7 cellular contexts compared by ENCODE assay signal in genomic region chr4:1309261-1310010, GRCh38. TPM values are rescaled to one million over a fixed set of nuclear protein-coding genes. Genes with fewer than 3 reads are reported as not detected.
DNase-seq lines count a peak whose midpoint lies in the region; ATAC-seq and TF ChIP-seq lines count a peak whose summit lies in the region.

No MANE protein-coding gene starts in this region.

- peak overlapping the region; percentile 82 for H3K27ac Mint-ChIP-seq in activated naive CD8-positive, alpha-beta T cell treated with anti-CD3 and anti-CD28 coated beads for 36 hours
- peak overlapping the region; percentile 81 for H3K27ac Mint-ChIP-seq in neural crest cell (ENCODE audit: unreplicated experiment)

- ATAC-seq in GM21381 (IDR thresholded peaks at IDR 0.05; ENCODE audit: unreplicated experiment) = peak; percentile 91

- peak overlapping the region; percentile 76 for H3K27ac ChIP-seq in stomach smooth muscle (ENCODE audit: low read length)

- TF ChIP-seq CTCF in neural crest cell (conservative IDR thresholded peaks at IDR 0.05) = no peak

- H3K27me3 ChIP-seq in stomach smooth muscle (ENCODE audit: control insufficient read depth in 1 of 2, insufficient read depth in 2 of 2, low read length in 2 of 2) = no peaks in the 10 kb centered on the region

- H3K9ac ChIP-seq in stomach smooth muscle (ENCODE audit: low read length in 2 of 2) = peak overlapping the region; percentile 62 to 71

- H3K36me3 ChIP-seq in stomach smooth muscle (ENCODE audit: control insufficient read depth in 2 of 2, insufficient read depth in 2 of 2, low read length in 2 of 2) = peaks cover 15% of the 10 kb centered on the region in 2 donors

- peak overlapping the region; percentile 76 for H3K4me3 Mint-ChIP-seq in activated naive CD8-positive, alpha-beta T cell treated with anti-CD3 and anti-CD28 coated beads for 36 hours
- peak overlapping the region; percentile 52 for H3K4me3 Mint-ChIP-seq in neural crest cell

- H3K9me3 Mint-ChIP-seq in activated naive CD8-positive, alpha-beta T cell treated with anti-CD3 and anti-CD28 coated beads for 36 hours = peaks cover 3% of the 10 kb centered on the region
- no peaks in the 10 kb centered on the region for H3K9me3 Mint-ChIP-seq in neural crest cell

- DNase-seq in RPMI7951 (ENCODE audit: low read depth) (peak; percentile 84), globus pallidus (ENCODE audit: low spot score) (peak; percentile 93), neural crest cell (ENCODE audit: low read depth, low spot score) (peak; percentile 79), LoVo (ENCODE audit: low spot score) (no peak)
- DNase-seq in activated naive CD8-positive, alpha-beta T cell treated with anti-CD3 and anti-CD28 coated beads for 36 hours = peak; percentile 75

- peaks cover 55% of the 10 kb centered on the region for H3K4me1 Mint-ChIP-seq in activated naive CD8-positive, alpha-beta T cell treated with anti-CD3 and anti-CD28 coated beads for 36 hours
- peaks cover 22% of the 10 kb centered on the region for H3K4me1 Mint-ChIP-seq in neural crest cell

- peak overlapping the region; percentile 31 to 77 for H3K4me3 ChIP-seq in stomach smooth muscle (ENCODE audit: low read length in 2 of 2)

- peaks cover 37% of the 10 kb centered on the region for H3K4me1 ChIP-seq in stomach smooth muscle (ENCODE audit: control insufficient read depth, insufficient read depth, low read length)

- H3K27me3 Mint-ChIP-seq in activated naive CD8-positive, alpha-beta T cell treated with anti-CD3 and anti-CD28 coated beads for 36 hours = no peaks in the 10 kb centered on the region
- no peaks in the 10 kb centered on the region for H3K27me3 Mint-ChIP-seq in neural crest cell (ENCODE audit: low read depth)

- peaks cover 28% of the 10 kb centered on the region for H3K36me3 Mint-ChIP-seq in activated naive CD8-positive, alpha-beta T cell treated with anti-CD3 and anti-CD28 coated beads for 36 hours
- peaks cover 24% of the 10 kb centered on the region for H3K36me3 Mint-ChIP-seq in neural crest cell (ENCODE audit: low read depth)

- no peaks in the 10 kb centered on the region for H3K9me3 ChIP-seq in stomach smooth muscle (ENCODE audit: control insufficient read depth in 2 of 2, low read length in 2 of 2)

RNA-seq across cellular contexts. Expression of gene MAEA, which starts 19.7 kb away (rescaled TPM):
- total RNA-seq in RPMI7951 (2014; rRNA removed; shearing (Covaris generic)) = 33.7 and 34.5 TPM in 2 replicates
- 10 to 100 TPM; 51.3 to 53.2 TPM for total RNA-seq in activated naive CD8-positive, alpha-beta T cell treated with anti-CD3 and anti-CD28 coated beads for 36 hours
- 72.1 and 74.0 TPM in 2 replicates for total RNA-seq in neural crest cell

RNA-seq across cellular contexts. Expression of gene UVSSA, which starts 37.6 kb away (rescaled TPM):
- total RNA-seq in RPMI7951 (2014; rRNA removed; shearing (Covaris generic)) = 1.2 and 2.6 TPM in 2 replicates
- 10 to 100 TPM; 13.2 to 14.1 TPM for total RNA-seq in activated naive CD8-positive, alpha-beta T cell treated with anti-CD3 and anti-CD28 coated beads for 36 hours
- total RNA-seq in neural crest cell = 22.8 and 24.0 TPM in 2 replicates
